ENCODE assay signal across 14 cellular contexts in genomic region chr9:35714123-35714522, GRCh38.
"Had no signal": no experiment of that assay in that cellular context is flagged by ENCODE, and none has a peak within 500 bp of the region (broad histone marks: within the 10 kb centered on the region; RNA-seq: fewer than 3 reads in every experiment).

No MANE protein-coding gene starts in this region.

- H3K27me3 ChIP-seq: neural progenitor cell, pancreas, stomach, thyroid gland, vagina had no signal

- H3K27me3 Mint-ChIP-seq: activated CD4-positive, alpha-beta T cell treated with anti-CD3 and anti-CD28 coated beads, Interleukin-2, amount 10 ng/mL, durations not matched to agents 7 days and 5 days; central memory CD8-positive, alpha-beta T cell had no signal

- H3K9me3 Mint-ChIP-seq: activated CD4-positive, alpha-beta T cell treated with anti-CD3 and anti-CD28 coated beads, Interleukin-2, amount 10 ng/mL, durations not matched to agents 7 days and 5 days; central memory CD8-positive, alpha-beta T cell; neural progenitor cell had no signal

- DNase-seq: activated CD4-positive, alpha-beta T cell treated with anti-CD3 and anti-CD28 coated beads, Interleukin-2, amount 10 ng/mL, durations not matched to agents 7 days and 5 days; activated CD4-positive, CD25-positive, alpha-beta regulatory T cell; activated effector memory CD4-positive, alpha-beta T cell treated with anti-CD3 and anti-CD28 coated beads, Interleukin-2, amount 50 U/mL, for 16 hours; activated T-cell treated with anti-CD3 and anti-CD28 coated beads for 4 hours; foreskin melanocyte; left ventricle myocardium superior; pancreas; stimulated activated CD4-positive, alpha-beta T cell treated with anti-CD3 and anti-CD28 coated beads, Interleukin-4, amount 100 ng/mL, for 1 hour; stimulated activated CD8-positive, alpha-beta memory T cell treated with anti-CD3 and anti-CD28 coated beads, Interleukin-4, amount 100 ng/mL, for 48 hours; stomach; thyroid gland had no signal

- H3K4me3 ChIP-seq: neural progenitor cell, pancreas, stomach, thyroid gland, vagina had no signal

- H3K27ac ChIP-seq: neural progenitor cell, pancreas, thyroid gland, vagina had no signal

- H3K27ac Mint-ChIP-seq: activated CD4-positive, alpha-beta T cell treated with anti-CD3 and anti-CD28 coated beads, Interleukin-2, amount 10 ng/mL, durations not matched to agents 7 days and 5 days; neural progenitor cell had no signal

- H3K36me3 ChIP-seq: neural progenitor cell had no signal

- H3K4me1 ChIP-seq: neural progenitor cell, pancreas, thyroid gland, vagina had no signal

- H3K9me3 ChIP-seq: pancreas, stomach, thyroid gland, vagina had no signal

- H3K4me3 Mint-ChIP-seq: activated CD4-positive, alpha-beta T cell treated with anti-CD3 and anti-CD28 coated beads, Interleukin-2, amount 10 ng/mL, durations not matched to agents 7 days and 5 days; central memory CD8-positive, alpha-beta T cell; neural progenitor cell had no signal

- H3K4me1 Mint-ChIP-seq: activated CD4-positive, alpha-beta T cell treated with anti-CD3 and anti-CD28 coated beads, Interleukin-2, amount 10 ng/mL, durations not matched to agents 7 days and 5 days; neural progenitor cell had no signal

- ATAC-seq: left ventricle myocardium superior, pancreas had no signal
